ENCODE assay signal across 26 cellular contexts in genomic region chr9:116656977-116657376, GRCh38. TPM values are rescaled to one million over a fixed set of nuclear protein-coding genes. Genes with fewer than 3 reads are reported as not detected.
DNase-seq lines count a peak whose midpoint lies in the region; ATAC-seq and TF ChIP-seq lines count a peak whose summit lies in the region.
"Had no signal": no experiment of that assay in that cellular context is flagged by ENCODE, and none has a peak within 500 bp of the region (broad histone marks: within the 10 kb centered on the region; RNA-seq: fewer than 3 reads in every experiment).

No MANE protein-coding gene starts in this region.

- H3K4me2 ChIP-seq in mesenchymal stem cell (ENCODE audit: low read length, poor library complexity, severe bottlenecking), result no peak overlapping the region
- H3K4me2 ChIP-seq: hepatocyte had no signal

- H2AK5ac ChIP-seq in mesenchymal stem cell (ENCODE audit: low read length, severe bottlenecking), result no peak overlapping the region

- no peak overlapping the region for H3K18ac ChIP-seq in mesenchymal stem cell (ENCODE audit: low read depth in 1 of 2, low read length in 2 of 2)

- no peak overlapping the region for H4K91ac ChIP-seq in mesenchymal stem cell (ENCODE audit: low read length)

- no peak overlapping the region for H3K14ac ChIP-seq in mesenchymal stem cell (ENCODE audit: low read length in 2 of 2)

- H4K8ac ChIP-seq in mesenchymal stem cell (ENCODE audit: low read length), result no peak overlapping the region

- H3K23ac ChIP-seq in mesenchymal stem cell (ENCODE audit: low read length in 2 of 2), result no peak overlapping the region

- no peak overlapping the region for H2AFZ ChIP-seq in mesenchymal stem cell (ENCODE audit: low read depth, low read length)
- H2AFZ ChIP-seq: hepatocyte had no signal

- H2BK15ac ChIP-seq in mesenchymal stem cell (ENCODE audit: low read depth, poor library complexity, severe bottlenecking), result no peak overlapping the region

- no peak overlapping the region for H3K4me3 ChIP-seq in SK-N-MC
- H3K4me3 ChIP-seq in fibroblast of mammary gland (ENCODE audit: control insufficient read depth, low read depth, low read length), result no peak overlapping the region
- peak overlapping the region in 1 of 2 experiments; percentile 34 for H3K4me3 ChIP-seq in mesenchymal stem cell (ENCODE audit: insufficient read depth in 1 of 2, low read depth in 1 of 2, low read length in 2 of 2)
- no peak overlapping the region for H3K4me3 ChIP-seq in tibial nerve
- H3K4me3 ChIP-seq: body of pancreas, hepatocyte had no signal

- H3K36me3 ChIP-seq in SK-N-MC (ENCODE audit: insufficient read depth, low read length), result no peaks in the 10 kb centered on the region
- no peaks in the 10 kb centered on the region for H3K36me3 ChIP-seq in mesenchymal stem cell (ENCODE audit: control insufficient read depth in 1 of 2, insufficient read depth in 2 of 2, low read depth in 1 of 2, low read length in 2 of 2)
- H3K36me3 ChIP-seq in tibial nerve, result no peaks in the 10 kb centered on the region

- H2BK5ac ChIP-seq in mesenchymal stem cell (ENCODE audit: low read depth, low read length, poor library complexity, severe bottlenecking), result no peak overlapping the region

- H3K9me3 ChIP-seq in SK-N-MC (ENCODE audit: low read depth, low read length) (no peaks in the 10 kb centered on the region), mesenchymal stem cell (ENCODE audit: control insufficient read depth, low read length) (no peaks in the 10 kb centered on the region), tibial nerve (no peaks in the 10 kb centered on the region)
- H3K9me3 ChIP-seq: body of pancreas had no signal

- TF ChIP-seq CTCF in fibroblast of mammary gland (conservative IDR thresholded peaks at IDR 0.05; ENCODE audit: control insufficient read depth, insufficient read depth, low read depth, low read length) (no peak), tibial nerve (IDR thresholded peaks at IDR 0.05) (no peak)

- TF ChIP-seq EP300 in tibial nerve (IDR thresholded peaks at IDR 0.05), result no peak

- DNase-seq in SK-N-MC (ENCODE audit: low read depth, low spot score) (no peak), fibroblast of mammary gland (ENCODE audit: low read depth) (peak; percentile 29), mesenchymal stem cell (no peak), tibial nerve (ENCODE audit: low spot score in 2 of 2) (no peak), dedifferentiated amniotic fluid mesenchymal stem cell (ENCODE audit: extremely low spot score) (no peak), NAMALWA (ENCODE audit: low spot score) (no peak)
- DNase-seq: activated CD4-positive, alpha-beta T cell treated with anti-CD3 and anti-CD28 coated beads for 48 hours; activated gamma-delta T cell treated with Interleukin-2 at 50 U/mL for 16 hours; activated T-cell treated with anti-CD3 and anti-CD28 coated beads, Interleukin-2, amount 50 U/mL, for 24 hours; AML-193; body of pancreas; CD8-positive, alpha-beta T cell; foreskin melanocyte; immature natural killer cell; midbrain; MV-4-11; NCI-H146; NCI-H2107; retina; RPMI8226; stimulated activated CD4-positive, alpha-beta T cell treated with anti-CD3 and anti-CD28 coated beads, Interleukin-12 subunit alpha, Interleukin-12 subunit beta, amount 100 ng/mL, for 4 hours; stimulated activated CD4-positive, alpha-beta T cell treated with anti-CD3 and anti-CD28 coated beads, Interleukin-4, amount 100 ng/mL, for 24 hours had no signal

- ATAC-seq in HG03378 (IDR thresholded peaks at IDR 0.05; ENCODE audit: unreplicated experiment), result no peak
- ATAC-seq: body of pancreas; CD8-positive, alpha-beta T cell; HepG2; stimulated activated effector memory CD8-positive, alpha-beta T cell treated with anti-CD3 and anti-CD28 coated beads, Interleukin-12 subunit alpha, Interleukin-12 subunit beta, amount 100 ng/mL, for 72 hours had no signal

- WGBS in mesenchymal stem cell, result 93% methylated on average over 2 of the region's 2 CpGs
- WGBS in tibial nerve, 2 donors, result 32 to 46% methylated on average over 2 of the region's 2 CpGs

- no peak overlapping the region for H3K4ac ChIP-seq in mesenchymal stem cell (ENCODE audit: low read depth in 1 of 2, low read length in 2 of 2)

- H3K27ac ChIP-seq in SK-N-MC, result peak overlapping the region; percentile 71
- H3K27ac ChIP-seq in mesenchymal stem cell (ENCODE audit: low read length, poor library complexity, severe bottlenecking), result no peak overlapping the region
- H3K27ac ChIP-seq in tibial nerve, result peak overlapping the region in 3 of 4 donors; percentile 50 to 73 (median 56)
- H3K27ac ChIP-seq: body of pancreas, hepatocyte had no signal

- H3K9ac ChIP-seq in SK-N-MC (ENCODE audit: insufficient read length) (no peak overlapping the region), mesenchymal stem cell (ENCODE audit: low read length) (peak overlapping the region; percentile 68)

- no peak overlapping the region for H2BK12ac ChIP-seq in mesenchymal stem cell (ENCODE audit: low read length in 2 of 2)

- H2BK120ac ChIP-seq in mesenchymal stem cell (ENCODE audit: low read depth, low read length), result no peak overlapping the region

- peaks cover 3% of the 10 kb centered on the region for H3K79me1 ChIP-seq in mesenchymal stem cell (replicated peaks; ENCODE audit: low read length, poor library complexity, severe bottlenecking)

- H3K27me3 ChIP-seq in mesenchymal stem cell (ENCODE audit: control insufficient read depth in 1 of 2, insufficient read depth in 1 of 2, low read length in 2 of 2), result no peaks in the 10 kb centered on the region
- H3K27me3 ChIP-seq in tibial nerve, result no peaks in the 10 kb centered on the region
- H3K27me3 ChIP-seq: body of pancreas, hepatocyte had no signal

- H3K4me1 ChIP-seq in mesenchymal stem cell (ENCODE audit: control insufficient read depth, insufficient read depth, low read depth, low read length) (no peaks in the 10 kb centered on the region), tibial nerve (peaks cover 0 to 38% (median 5%) of the 10 kb centered on the region in 4 donors)
- H3K4me1 ChIP-seq: body of pancreas had no signal

- TF ChIP-seq POLR2A in tibial nerve (IDR thresholded peaks at IDR 0.05), result no peak

RNA-seq across cellular contexts. Expression of gene TRIM32, which starts 30.1 kb away (rescaled TPM):
- polyA plus RNA-seq in mesenchymal stem cell (2013, experiment 1 of 2), result 12.1 TPM
- polyA plus RNA-seq in mesenchymal stem cell (2013, experiment 2 of 2), result 11.4 TPM
- 10 to 100 TPM; 11.4 to 19.8 (median 15.9) TPM for total RNA-seq in tibial nerve
